Comparison of ENCODE assay signal across 1 cellular context in the genomic region with DNA sequence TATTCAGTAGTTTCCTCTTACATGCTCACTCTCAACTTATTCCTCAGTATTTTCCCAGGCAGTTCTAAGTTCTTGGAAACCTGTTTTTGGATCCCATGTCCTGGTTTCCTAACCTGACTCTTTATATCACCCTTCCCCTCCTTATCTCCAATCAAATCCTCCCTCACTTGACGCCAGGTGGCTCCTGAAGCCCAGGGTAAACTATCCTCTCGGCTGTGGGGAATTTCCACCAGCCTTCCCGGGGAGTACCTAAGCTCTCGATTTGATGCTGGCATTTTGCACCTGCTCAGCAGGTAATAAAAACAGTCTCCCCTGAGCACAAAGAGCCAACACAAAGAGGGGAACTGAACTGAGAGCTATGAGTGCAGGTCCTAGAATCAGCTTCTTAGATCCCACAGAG.
TF ChIP-seq lines count a peak whose summit lies in the region.

No MANE protein-coding gene starts in this region.

TF ChIP-seq in liver, 16 proteins besides CTCF, POLR2A, EP300 and RAD21 (continued from another document):
- TF ChIP-seq FOXA2 (IDR thresholded peaks at IDR 0.05), result no peak
